In the genomic region with DNA sequence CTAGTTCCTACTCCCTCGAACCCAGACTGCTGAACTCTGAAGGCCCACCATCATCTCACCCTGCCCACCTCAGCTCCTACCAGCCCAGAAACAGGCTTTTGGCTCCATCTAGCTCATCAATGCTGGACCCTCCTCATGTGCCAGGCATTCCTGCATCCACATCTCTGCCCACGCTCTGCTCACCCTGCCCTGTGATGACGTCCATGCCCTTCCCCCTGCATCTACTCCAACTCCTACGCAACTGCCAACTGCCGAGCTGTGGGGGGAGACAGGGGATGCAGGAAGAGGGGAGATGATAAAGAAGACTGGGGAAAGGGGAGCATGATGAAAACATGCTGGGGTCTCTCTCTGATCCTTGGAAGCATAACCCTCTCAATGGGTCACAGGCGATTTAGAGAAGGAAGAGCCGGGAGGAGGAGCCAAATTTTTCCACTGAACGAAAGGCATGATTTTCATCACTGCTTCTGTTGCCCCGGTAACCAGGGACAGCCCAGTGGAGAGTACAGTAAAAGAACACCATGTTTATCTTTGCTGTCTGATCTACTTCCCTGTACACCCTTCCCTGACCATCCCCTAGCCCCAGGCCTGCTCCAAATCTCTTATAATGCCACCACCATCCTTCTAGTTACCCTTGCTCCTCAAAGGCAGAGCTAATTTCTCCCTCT, we compare ENCODE assay signal across 8 cellular contexts. TPM values are rescaled to one million over a fixed set of nuclear protein-coding genes. Genes with fewer than 3 reads are reported as not detected.
DNase-seq lines count a peak whose midpoint lies in the region; TF ChIP-seq lines count a peak whose summit lies in the region.

No MANE protein-coding gene starts in this region.

- H3K79me2 ChIP-seq in Karpas-422 (ENCODE audit: low read length): peaks cover 78% of the 10 kb centered on the region
- H3K79me2 ChIP-seq in mesendoderm (ENCODE audit: control insufficient read depth, insufficient read depth, low read length): no peaks in the 10 kb centered on the region

- no peak overlapping the region for H2AK5ac ChIP-seq in mesendoderm (ENCODE audit: low read length)

- H4K5ac ChIP-seq in mesendoderm (ENCODE audit: low read length): no peak overlapping the region

- TF ChIP-seq CTCF in right atrium auricular region (IDR thresholded peaks at IDR 0.05): no peak

- H3K4me1 Mint-ChIP-seq in activated T-helper 2 cell treated with anti-CD3 and anti-CD28 coated beads, Interferon-gamma antibody, Interleukin-2, Interleukin-4, amounts not matched to agents 10 μg/mL and 5 μg/mL and 100 μg/mL, durations not matched to agents 14 hours and 24 hours and 36 hours (ENCODE audit: low read depth): peaks cover 79% of the 10 kb centered on the region

- H3K79me1 ChIP-seq in mesendoderm (ENCODE audit: low read length): no peaks in the 10 kb centered on the region

- H3K27ac ChIP-seq in Karpas-422 (ENCODE audit: low read length): peak overlapping the region; percentile 70; the same call in 1 of the 2 replicates
- H3K27ac ChIP-seq in right atrium auricular region: peak overlapping the region; percentile 96 to 97
- H3K27ac ChIP-seq in mesendoderm (ENCODE audit: low read depth, low read length): no peak overlapping the region

- no CpG with 5 or more reads among the region's 9 CpGs for WGBS in mesendoderm (ENCODE audit: extremely low coverage, insufficient coverage, low lambda C conversion rate)

- no peak overlapping the region for H2BK15ac ChIP-seq in mesendoderm (replicated peaks; ENCODE audit: low read depth)

- H3K9ac ChIP-seq in Karpas-422 (ENCODE audit: low read length) (peak overlapping the region; percentile 95), skeletal muscle satellite cell (ENCODE audit: low read depth, low read length) (peak overlapping the region; percentile 97), mesendoderm (ENCODE audit: low read length) (no peak overlapping the region)

- no peak overlapping the region for H2BK5ac ChIP-seq in mesendoderm (ENCODE audit: low read length)

- no peak overlapping the region for H4K8ac ChIP-seq in mesendoderm (ENCODE audit: low read depth, low read length)

- peaks cover 52% of the 10 kb centered on the region for H3K36me3 Mint-ChIP-seq in activated T-helper 2 cell treated with anti-CD3 and anti-CD28 coated beads, Interferon-gamma antibody, Interleukin-2, Interleukin-4, amounts not matched to agents 10 μg/mL and 5 μg/mL and 100 μg/mL, durations not matched to agents 14 hours and 24 hours and 36 hours (ENCODE audit: low read depth)

- no peak overlapping the region for H3K4ac ChIP-seq in mesendoderm (ENCODE audit: low read depth, low read length)

- H3K4me2 ChIP-seq in Karpas-422 (ENCODE audit: low read depth, low read length, poor library complexity, severe bottlenecking) (peak overlapping the region; percentile 91), skeletal muscle satellite cell (ENCODE audit: low read length) (peak overlapping the region; percentile 98), mesendoderm (ENCODE audit: low read length) (no peak overlapping the region)

- H3K18ac ChIP-seq in mesendoderm (ENCODE audit: low read length): no peak overlapping the region

- no peaks in the 10 kb centered on the region for H3K9me2 ChIP-seq in Karpas-422 (replicated peaks; ENCODE audit: insufficient read depth, low read length)

- no peaks in the 10 kb centered on the region for H3K27me3 ChIP-seq in Karpas-422 (ENCODE audit: low read length)
- H3K27me3 ChIP-seq in right atrium auricular region: no peaks in the 10 kb centered on the region
- no peaks in the 10 kb centered on the region for H3K27me3 ChIP-seq in skeletal muscle satellite cell (ENCODE audit: control insufficient read depth, insufficient read depth, low read length)
- H3K27me3 ChIP-seq in mesendoderm (ENCODE audit: insufficient read depth, low read length, poor library complexity): no peaks in the 10 kb centered on the region

- H4K20me1 ChIP-seq in Karpas-422 (ENCODE audit: insufficient read depth, low read depth, low read length): no peaks in the 10 kb centered on the region

- no peak overlapping the region for H2AFZ ChIP-seq in Karpas-422 (ENCODE audit: low read length)

- H3K9me3 ChIP-seq in Karpas-422 (ENCODE audit: low read length): no peaks in the 10 kb centered on the region
- H3K9me3 ChIP-seq in right atrium auricular region: no peaks in the 10 kb centered on the region
- H3K9me3 ChIP-seq in skeletal muscle satellite cell (replicated peaks; ENCODE audit: low read length): no peaks in the 10 kb centered on the region

- no peaks in the 10 kb centered on the region for H3K27me3 Mint-ChIP-seq in activated T-helper 2 cell treated with anti-CD3 and anti-CD28 coated beads, Interferon-gamma antibody, Interleukin-2, Interleukin-4, amounts not matched to agents 10 μg/mL and 5 μg/mL and 100 μg/mL, durations not matched to agents 14 hours and 24 hours and 36 hours (ENCODE audit: low read depth)

- H3K27ac Mint-ChIP-seq in activated T-helper 2 cell treated with anti-CD3 and anti-CD28 coated beads, Interferon-gamma antibody, Interleukin-2, Interleukin-4, amounts not matched to agents 10 μg/mL and 5 μg/mL and 100 μg/mL, durations not matched to agents 14 hours and 24 hours and 36 hours: peak overlapping the region; percentile 81

- H3K4me3 Mint-ChIP-seq in activated T-helper 2 cell treated with anti-CD3 and anti-CD28 coated beads, Interferon-gamma antibody, Interleukin-2, Interleukin-4, amounts not matched to agents 10 μg/mL and 5 μg/mL and 100 μg/mL, durations not matched to agents 14 hours and 24 hours and 36 hours (ENCODE audit: low read depth): peak overlapping the region; percentile 89

- no peak for DNase-seq in Karpas-422
- no peak for DNase-seq in activated T-helper 2 cell treated with anti-CD3 and anti-CD28 coated beads, Interferon-gamma antibody, Interleukin-2, Interleukin-4, amounts not matched to agents 10 μg/mL and 5 μg/mL and 100 μg/mL, durations not matched to agents 14 hours and 24 hours and 36 hours (ENCODE audit: low spot score)
- DNase-seq in right atrium auricular region (ENCODE audit: low spot score): peak; percentile 89
- no peak for DNase-seq in stimulated activated CD8-positive, alpha-beta memory T cell treated with anti-CD3 and anti-CD28 coated beads, Interleukin-4, amount 100 ng/mL, for 48 hours
- no peak for DNase-seq in DMS153 (lab: John Stamatoyannopoulos, UW)
- no peak for DNase-seq in germinal center (ENCODE audit: low spot score)
- DNase-seq in mesendoderm: no peak

- H3K4me1 ChIP-seq in Karpas-422 (ENCODE audit: low read length): peaks cover 70% of the 10 kb centered on the region
- peaks cover 0 to 80% of the 10 kb centered on the region in 2 donors for H3K4me1 ChIP-seq in right atrium auricular region
- H3K4me1 ChIP-seq in skeletal muscle satellite cell (ENCODE audit: control insufficient read depth, insufficient read depth, low read length): peaks cover 64% of the 10 kb centered on the region
- peaks cover 2% of the 10 kb centered on the region for H3K4me1 ChIP-seq in mesendoderm (ENCODE audit: control insufficient read depth, low read depth, low read length)

- intact Hi-C loops in activated T-helper 2 cell treated with anti-CD3 and anti-CD28 coated beads, Interferon-gamma antibody, Interleukin-2, Interleukin-4, amounts not matched to agents 10 μg/mL and 5 μg/mL and 100 μg/mL, durations not matched to agents 14 hours and 24 hours and 36 hours (cut with micrococcal nuclease): no loop called here

- H3K36me3 ChIP-seq in Karpas-422 (ENCODE audit: insufficient read depth, low read length): peaks cover 26% of the 10 kb centered on the region; the same call in 1 of the 2 replicates
- no peaks in the 10 kb centered on the region for H3K36me3 ChIP-seq in right atrium auricular region
- H3K36me3 ChIP-seq in skeletal muscle satellite cell (ENCODE audit: insufficient read depth, low read length): peaks cover 41% of the 10 kb centered on the region
- no peaks in the 10 kb centered on the region for H3K36me3 ChIP-seq in mesendoderm (ENCODE audit: control insufficient read depth, insufficient read depth, low read length)

- H3K4me3 ChIP-seq in Karpas-422 (ENCODE audit: low read length): peak overlapping the region; percentile 87; the same call in 1 of the 2 replicates
- H3K4me3 ChIP-seq in right atrium auricular region: peak overlapping the region; percentile 81 to 94
- H3K4me3 ChIP-seq in skeletal muscle satellite cell (ENCODE audit: low read length): peak overlapping the region; percentile 93
- H3K4me3 ChIP-seq in mesendoderm (ENCODE audit: low read length): no peak overlapping the region

- no peak overlapping the region for H2BK120ac ChIP-seq in mesendoderm (ENCODE audit: low read depth, low read length)

- no peaks in the 10 kb centered on the region for H3K9me3 Mint-ChIP-seq in activated T-helper 2 cell treated with anti-CD3 and anti-CD28 coated beads, Interferon-gamma antibody, Interleukin-2, Interleukin-4, amounts not matched to agents 10 μg/mL and 5 μg/mL and 100 μg/mL, durations not matched to agents 14 hours and 24 hours and 36 hours

- no peak overlapping the region for H3K56ac ChIP-seq in mesendoderm (ENCODE audit: low read length)

- no peak overlapping the region for H3K23ac ChIP-seq in mesendoderm (ENCODE audit: low read length)

RNA-seq across cellular contexts. Expression of gene CD34, which starts 44.3 kb away (rescaled TPM):
- total RNA-seq in Karpas-422 (2014; rRNA removed; shearing (Covaris generic); ENCODE audit: low replicate concordance): 0.04 TPM in 1 of 2 replicates, not detected in the other
- not detected in 2 replicates for total RNA-seq in activated T-helper 2 cell treated with anti-CD3 and anti-CD28 coated beads, Interferon-gamma antibody, Interleukin-2, Interleukin-4, amounts not matched to agents 10 μg/mL and 5 μg/mL and 100 μg/mL, durations not matched to agents 14 hours and 24 hours and 36 hours
- 10 to 100 TPM; 76.7 to 76.8 TPM for total RNA-seq in right atrium auricular region
- total RNA-seq in skeletal muscle satellite cell (2012; rRNA removed): under 0.01 and 0.22 TPM in 2 replicates
- polyA plus RNA-seq in mesendoderm (2013, experiment 1 of 2): 0.04 TPM
- 0.06 TPM for polyA plus RNA-seq in mesendoderm (2013, experiment 2 of 2)

Comparison
In these comparisons a context has a peak if more than half of its experiments do, and no peak if none do; other contexts are left out.
1. RNA of gene CD34, which starts 44.3 kb away (total RNA-seq): 76.7 to 76.8 TPM in right atrium auricular region; 0.04 TPM in Karpas-422 and not detected in activated T-helper 2 cell treated with anti-CD3 and anti-CD28 coated beads, Interferon-gamma antibody, Interleukin-2, Interleukin-4, amounts not matched to agents 10 μg/mL and 5 μg/mL and 100 μg/mL, durations not matched to agents 14 hours and 24 hours and 36 hours; every median in the first group is over 10 times any median in the second.